Comparison of ENCODE assay signal across 18 cellular contexts in the genomic region with DNA sequence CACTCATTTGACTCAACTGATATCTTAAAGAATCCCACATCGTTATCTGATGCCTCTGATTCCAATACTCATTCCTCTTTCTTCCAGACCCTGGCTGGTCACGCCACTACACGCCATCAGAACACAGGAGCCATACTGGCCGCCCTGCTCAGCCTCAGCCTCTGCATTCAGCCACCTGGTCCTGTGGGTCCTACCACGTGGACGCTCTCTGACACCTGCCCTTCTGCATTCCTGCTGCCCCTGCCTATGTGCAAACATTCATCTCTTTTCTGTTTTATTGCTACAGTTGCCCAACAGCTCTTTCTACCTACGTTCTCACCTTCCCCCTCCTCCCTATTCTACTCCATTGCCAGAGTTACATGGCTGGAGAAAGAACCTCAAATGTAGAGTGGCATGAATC. TPM values are rescaled to one million over a fixed set of nuclear protein-coding genes. Genes with fewer than 3 reads are reported as not detected.
DNase-seq lines count a peak whose midpoint lies in the region; ATAC-seq and TF ChIP-seq lines count a peak whose summit lies in the region.
"Had no signal": no experiment of that assay in that cellular context is flagged by ENCODE, and none has a peak within 500 bp of the region (broad histone marks: within the 10 kb centered on the region; RNA-seq: fewer than 3 reads in every experiment).

No MANE protein-coding gene starts in this region.

- no peak overlapping the region for H3K4me2 ChIP-seq in trophoblast cell (ENCODE audit: low read length)
- H3K4me2 ChIP-seq: A549 had no signal

- H4K12ac ChIP-seq in trophoblast cell (ENCODE audit: low read depth, low read length): no peak overlapping the region

- no peaks in the 10 kb centered on the region for H3K9me3 Mint-ChIP-seq in activated CD8-positive, alpha-beta T cell treated with anti-CD3 and anti-CD28 coated beads, Interleukin-2, amount 10 ng/mL, durations not matched to agents 7 days and 5 days (ENCODE audit: insufficient read depth)
- H3K9me3 Mint-ChIP-seq in activated CD8-positive, alpha-beta T cell treated with anti-CD3 and anti-CD28 coated beads for 36 hours: no peaks in the 10 kb centered on the region
- no peaks in the 10 kb centered on the region for H3K9me3 Mint-ChIP-seq in endothelial cell (ENCODE audit: unreplicated experiment)
- H3K9me3 Mint-ChIP-seq: CD4-positive, alpha-beta T cell had no signal

- no peaks in the 10 kb centered on the region for H3K79me2 ChIP-seq in trophoblast cell (ENCODE audit: control insufficient read depth, insufficient read depth, low read length, poor library complexity)

- no peak overlapping the region for H2BK5ac ChIP-seq in trophoblast cell (ENCODE audit: low read depth, low read length, poor library complexity)

- no peak overlapping the region for H4K8ac ChIP-seq in trophoblast cell (ENCODE audit: low read depth, low read length)

- no peak overlapping the region for H3K23ac ChIP-seq in trophoblast cell (ENCODE audit: low read length)

- peaks cover 12% of the 10 kb centered on the region for H3K36me3 Mint-ChIP-seq in activated CD8-positive, alpha-beta T cell treated with anti-CD3 and anti-CD28 coated beads, Interleukin-2, amount 10 ng/mL, durations not matched to agents 7 days and 5 days (ENCODE audit: low read depth)
- peaks cover 5% of the 10 kb centered on the region for H3K36me3 Mint-ChIP-seq in activated CD8-positive, alpha-beta T cell treated with anti-CD3 and anti-CD28 coated beads for 36 hours (ENCODE audit: low read depth)
- H3K36me3 Mint-ChIP-seq in T-helper 17 cell (ENCODE audit: low read depth) (peaks cover 6% of the 10 kb centered on the region), endothelial cell (ENCODE audit: low read depth, unreplicated experiment) (peaks cover 22% of the 10 kb centered on the region)

- H3K4ac ChIP-seq in trophoblast cell (ENCODE audit: low read depth, low read length): no peak overlapping the region

- no peaks in the 10 kb centered on the region for H3K27me3 ChIP-seq in trophoblast cell (ENCODE audit: insufficient read depth, low read length)

- no peak overlapping the region for H3K4me3 Mint-ChIP-seq in activated CD8-positive, alpha-beta T cell treated with anti-CD3 and anti-CD28 coated beads, Interleukin-2, amount 10 ng/mL, durations not matched to agents 7 days and 5 days
- H3K4me3 Mint-ChIP-seq in activated CD8-positive, alpha-beta T cell treated with anti-CD3 and anti-CD28 coated beads for 36 hours: no peak overlapping the region
- H3K4me3 Mint-ChIP-seq in T-helper 17 cell (peak overlapping the region; percentile 55), endothelial cell (ENCODE audit: unreplicated experiment) (peak overlapping the region; percentile 5)
- H3K4me3 Mint-ChIP-seq: CD4-positive, alpha-beta T cell; H9 had no signal

- no peaks in the 10 kb centered on the region for H3K4me1 Mint-ChIP-seq in activated CD8-positive, alpha-beta T cell treated with anti-CD3 and anti-CD28 coated beads, Interleukin-2, amount 10 ng/mL, durations not matched to agents 7 days and 5 days (ENCODE audit: low read depth)
- no peaks in the 10 kb centered on the region for H3K4me1 Mint-ChIP-seq in activated CD8-positive, alpha-beta T cell treated with anti-CD3 and anti-CD28 coated beads for 36 hours (ENCODE audit: low read depth)
- H3K4me1 Mint-ChIP-seq in T-helper 17 cell: peaks cover 14% of the 10 kb centered on the region
- no peaks in the 10 kb centered on the region for H3K4me1 Mint-ChIP-seq in endothelial cell (ENCODE audit: unreplicated experiment)
- H3K4me1 Mint-ChIP-seq: H9 had no signal

- peak overlapping the region; percentile 18 for H3K27ac Mint-ChIP-seq in activated CD8-positive, alpha-beta T cell treated with anti-CD3 and anti-CD28 coated beads, Interleukin-2, amount 10 ng/mL, durations not matched to agents 7 days and 5 days
- no peak overlapping the region for H3K27ac Mint-ChIP-seq in activated CD8-positive, alpha-beta T cell treated with anti-CD3 and anti-CD28 coated beads for 36 hours
- H3K27ac Mint-ChIP-seq in T-helper 17 cell (peak overlapping the region; percentile 72), endothelial cell (ENCODE audit: unreplicated experiment) (peak overlapping the region; percentile 8)
- H3K27ac Mint-ChIP-seq: CD4-positive, alpha-beta T cell; H9 had no signal

- no peak overlapping the region for H3K9ac ChIP-seq in trophoblast cell (ENCODE audit: low read length)

- no peak overlapping the region for H2BK120ac ChIP-seq in trophoblast cell (ENCODE audit: insufficient read depth, low read length, poor library complexity)

- no peak overlapping the region for H3K27ac ChIP-seq in trophoblast cell (ENCODE audit: low read depth, low read length)
- H3K27ac ChIP-seq: 22Rv1, A549, C4-2B had no signal

- no peaks in the 10 kb centered on the region for H3K9me3 ChIP-seq in T-helper 17 cell (ENCODE audit: control insufficient read depth, low read length, poor library complexity, severe bottlenecking)
- no peaks in the 10 kb centered on the region for H3K9me3 ChIP-seq in trophoblast cell (ENCODE audit: insufficient read depth, low read depth, low read length)
- H3K9me3 ChIP-seq: A549 had no signal

- H3K18ac ChIP-seq in trophoblast cell (ENCODE audit: low read length): no peak overlapping the region

- POLR2A ChIA-PET in activated CD8-positive, alpha-beta T cell treated with anti-CD3 and anti-CD28 coated beads, Interleukin-2, amount 10 ng/mL, durations not matched to agents 7 days and 5 days (lab: Charles Lee): no interaction called here
- POLR2A ChIA-PET in activated CD8-positive, alpha-beta T cell treated with anti-CD3 and anti-CD28 coated beads for 36 hours (lab: Charles Lee): no interaction called here

- no peaks in the 10 kb centered on the region for H3K79me1 ChIP-seq in trophoblast cell (ENCODE audit: low read length)

- H3K4me1 ChIP-seq in trophoblast cell (ENCODE audit: control insufficient read depth in 1 of 2, insufficient read depth in 2 of 2, low read length in 2 of 2): no peaks in the 10 kb centered on the region
- H3K4me1 ChIP-seq: A549 had no signal

- H2AK5ac ChIP-seq in trophoblast cell (ENCODE audit: low read length): no peak overlapping the region

- intact Hi-C loops in activated CD8-positive, alpha-beta T cell treated with anti-CD3 and anti-CD28 coated beads for 36 hours (cut with micrococcal nuclease): no loop called here

- no CpG with 5 or more reads among the region's 7 CpGs for WGBS in trophoblast cell (ENCODE audit: extremely low coverage, insufficient coverage, insufficient read length)

- TF ChIP-seq CTCF in activated CD8-positive, alpha-beta T cell treated with anti-CD3 and anti-CD28 coated beads for 36 hours (IDR thresholded peaks at IDR 0.05): no peak
- no peak for TF ChIP-seq CTCF in endothelial cell (IDR thresholded peaks at IDR 0.05; ENCODE audit: unreplicated experiment)

- H4K91ac ChIP-seq in trophoblast cell (ENCODE audit: low read depth, low read length): no peak overlapping the region

- H2AFZ ChIP-seq in trophoblast cell (ENCODE audit: insufficient read depth, low read length, poor library complexity): no peak overlapping the region

- no peak for ATAC-seq in activated CD8-positive, alpha-beta T cell treated with anti-CD3 and anti-CD28 coated beads, Interleukin-2, amount 10 ng/mL, durations not matched to agents 7 days and 5 days
- ATAC-seq in activated CD8-positive, alpha-beta T cell treated with anti-CD3 and anti-CD28 coated beads for 36 hours: no peak
- ATAC-seq in T-helper 17 cell (no peak), HG02678 (IDR thresholded peaks at IDR 0.05; ENCODE audit: unreplicated experiment) (no peak)
- ATAC-seq: A549 had no signal

- no peak for DNase-seq in activated CD8-positive, alpha-beta T cell treated with anti-CD3 and anti-CD28 coated beads, Interleukin-2, amount 10 ng/mL, durations not matched to agents 7 days and 5 days
- DNase-seq in activated CD8-positive, alpha-beta T cell treated with anti-CD3 and anti-CD28 coated beads for 36 hours: no peak
- DNase-seq in T-helper 17 cell (no peak), endothelial cell (ENCODE audit: low spot score) (no peak), trophoblast cell (peak; percentile 19 to 35), OCI-M2 (lab: John Stamatoyannopoulos, UW; ENCODE audit: unreplicated experiment) (no peak)
- DNase-seq: AML-193; CD4-positive, alpha-beta T cell; DMS153; DMS79; GDM1; GOT3; H9; IMR-90 had no signal

- no peak overlapping the region for H3K4me3 ChIP-seq in trophoblast cell (ENCODE audit: low read depth, low read length)
- H3K4me3 ChIP-seq: A549 had no signal

- no peak overlapping the region for H3K14ac ChIP-seq in trophoblast cell (ENCODE audit: low read length)

- no peak overlapping the region for H2BK12ac ChIP-seq in trophoblast cell (ENCODE audit: low read length)

- CTCF ChIA-PET in activated CD8-positive, alpha-beta T cell treated with anti-CD3 and anti-CD28 coated beads, Interleukin-2, amount 10 ng/mL, durations not matched to agents 7 days and 5 days (lab: Charles Lee): interaction anchor here (1.9 kb wide), 1 partner anchor 15 kb away, joined by 4 read pairs; no protein-coding TSS in a partner anchor
- CTCF ChIA-PET in activated CD8-positive, alpha-beta T cell treated with anti-CD3 and anti-CD28 coated beads for 36 hours (lab: Charles Lee): no interaction called here

- no peaks in the 10 kb centered on the region for H3K27me3 Mint-ChIP-seq in activated CD8-positive, alpha-beta T cell treated with anti-CD3 and anti-CD28 coated beads, Interleukin-2, amount 10 ng/mL, durations not matched to agents 7 days and 5 days (ENCODE audit: low read depth)
- H3K27me3 Mint-ChIP-seq in activated CD8-positive, alpha-beta T cell treated with anti-CD3 and anti-CD28 coated beads for 36 hours: no peaks in the 10 kb centered on the region
- H3K27me3 Mint-ChIP-seq in T-helper 17 cell (no peaks in the 10 kb centered on the region), endothelial cell (ENCODE audit: unreplicated experiment) (peaks cover 9% of the 10 kb centered on the region)
- H3K27me3 Mint-ChIP-seq: CD4-positive, alpha-beta T cell had no signal

- H3K36me3 ChIP-seq in trophoblast cell (ENCODE audit: control insufficient read depth in 1 of 2, insufficient read depth in 2 of 2, low read length in 2 of 2): no peaks in the 10 kb centered on the region

RNA-seq across cellular contexts. Expression of a gene that starts 18.4 kb away (rescaled TPM):
- total RNA-seq in activated CD8-positive, alpha-beta T cell treated with anti-CD3 and anti-CD28 coated beads, Interleukin-2, amount 10 ng/mL, durations not matched to agents 7 days and 5 days: 10 to 100 TPM; 95.1 to 96.1 TPM
- 100 to 1,000 TPM; 103 to 119 TPM for total RNA-seq in activated CD8-positive, alpha-beta T cell treated with anti-CD3 and anti-CD28 coated beads for 36 hours
- 10 to 100 TPM; 90.5 to 97.2 TPM for total RNA-seq in T-helper 17 cell
- 82.4 TPM for total RNA-seq in endothelial cell (ENCODE audit: unreplicated experiment)
- polyA plus RNA-seq in trophoblast cell (2013): 117 and 120 TPM in 2 replicates

Comparison
In these comparisons a context has a peak if more than half of its experiments do, and no peak if none do; other contexts are left out.
1. DNase-seq: peak in trophoblast cell (2 of 2); none in activated CD8-positive, alpha-beta T cell treated with anti-CD3 and anti-CD28 coated beads, Interleukin-2, amount 10 ng/mL, durations not matched to agents 7 days and 5 days (single experiment), activated CD8-positive, alpha-beta T cell treated with anti-CD3 and anti-CD28 coated beads for 36 hours (single experiment), T-helper 17 cell (0 of 3), endothelial cell (single experiment) and OCI-M2 (single experiment).
2. H3K4me3 Mint-ChIP-seq: peak in T-helper 17 cell (single experiment) and endothelial cell (single experiment); none in activated CD8-positive, alpha-beta T cell treated with anti-CD3 and anti-CD28 coated beads, Interleukin-2, amount 10 ng/mL, durations not matched to agents 7 days and 5 days (single experiment) and activated CD8-positive, alpha-beta T cell treated with anti-CD3 and anti-CD28 coated beads for 36 hours (single experiment).